ENCODE assay signal across 8 cellular contexts in the genomic region with DNA sequence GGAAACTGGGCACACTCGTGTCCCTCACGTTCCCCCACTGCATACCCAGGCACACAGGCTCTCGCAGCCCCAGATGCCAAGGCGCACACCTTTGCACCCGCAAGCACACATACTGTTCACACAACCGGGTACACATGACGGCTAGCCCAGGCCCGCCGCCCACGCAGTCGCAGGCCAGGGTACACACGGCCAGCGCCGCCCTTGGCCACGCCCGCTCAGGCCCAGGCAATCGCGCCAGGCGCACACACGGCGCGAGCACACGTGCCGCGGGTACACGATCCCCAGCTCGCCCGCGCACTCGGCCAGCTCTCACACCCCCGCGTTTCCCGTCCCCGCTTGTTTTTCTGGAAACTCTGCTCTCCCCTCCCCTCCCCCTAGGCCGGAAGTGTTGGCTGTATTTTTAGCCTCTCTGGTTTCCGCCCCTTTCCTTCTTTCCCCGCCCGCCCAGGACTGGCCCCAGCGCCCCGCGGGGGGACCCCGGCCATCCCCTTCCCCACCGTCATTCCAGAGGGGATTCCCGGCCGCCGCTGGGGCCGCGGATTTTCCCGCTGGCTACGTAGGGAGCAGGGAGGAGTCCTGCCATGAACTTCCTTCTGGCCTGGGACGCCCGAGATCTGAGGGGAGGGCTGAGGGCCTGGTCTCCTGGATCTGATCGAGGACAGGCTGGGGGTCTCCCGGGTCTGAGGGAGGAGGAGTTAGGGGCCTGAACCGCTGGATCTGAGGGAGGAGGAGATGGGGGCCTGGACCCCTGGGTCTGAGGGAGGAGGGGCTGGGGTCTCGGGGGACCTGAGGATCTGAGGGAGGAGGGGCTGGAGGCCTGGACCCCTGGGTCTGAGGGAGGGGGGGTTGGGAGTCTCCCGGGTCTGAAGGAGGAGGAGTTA. TPM values are rescaled to one million over a fixed set of nuclear protein-coding genes. Genes with fewer than 3 reads are reported as not detected.
DNase-seq lines count a peak whose midpoint lies in the region; ATAC-seq and TF ChIP-seq lines count a peak whose summit lies in the region.

No MANE protein-coding gene starts in this region.

- H3K27ac ChIP-seq in GM23338 (ENCODE audit: low read depth) (peak overlapping the region; percentile 100), WERI-Rb-1 (peak overlapping the region; percentile 87), breast epithelium (peak overlapping the region; percentile 100)

- no peaks in the 10 kb centered on the region for H3K9me2 ChIP-seq in GM23338 (ENCODE audit: insufficient read depth)

- H3K27me3 Mint-ChIP-seq in Calu3 (ENCODE audit: unreplicated experiment) (no peaks in the 10 kb centered on the region), GM23338 (ENCODE audit: insufficient read depth, low read depth, poor library complexity) (peaks cover 23% of the 10 kb centered on the region)

- intact Hi-C loops in Calu3 (cut with micrococcal nuclease; ENCODE audit: unreplicated experiment), result no loop called here
- intact Hi-C loops in breast epithelium (cut with DNase I; ENCODE audit: low total_unique reads), result no loop called here

- H3K4me1 ChIP-seq in GM23338 (ENCODE audit: insufficient read depth) (peaks cover 44% of the 10 kb centered on the region), breast epithelium (peaks cover 0 to 13% of the 10 kb centered on the region in 2 donors), skeletal muscle satellite cell (ENCODE audit: control insufficient read depth, insufficient read depth, low read length) (peaks cover 50% of the 10 kb centered on the region)

- peaks cover 43% of the 10 kb centered on the region; the same call in 1 of the 2 replicates for H3F3A ChIP-seq in GM23338 (replicated peaks; ENCODE audit: low read depth)

- H3K9ac ChIP-seq in skeletal muscle satellite cell (ENCODE audit: low read depth, low read length), result peak overlapping the region; percentile 96

- CTCF ChIA-PET in Calu3 (lab: Charles Lee), result interaction anchor here (1.4 to 2.2 kb wide), 2 partner anchors 9 to 33 kb away, joined by 3 to 10 read pairs; a partner anchor contains a TSS

- H3K4me3 Mint-ChIP-seq in Calu3 (ENCODE audit: low read depth, unreplicated experiment), result peak overlapping the region; percentile 73
- H3K4me3 Mint-ChIP-seq in GM23338, result peak overlapping the region; percentile 85

- peaks cover 91% of the 10 kb centered on the region for H3K36me3 Mint-ChIP-seq in Calu3 (ENCODE audit: insufficient read depth, unreplicated experiment)
- peaks cover 12% of the 10 kb centered on the region for H3K36me3 Mint-ChIP-seq in GM23338 (ENCODE audit: low read depth)

- no peak for TF ChIP-seq POLR2A in breast epithelium (IDR thresholded peaks at IDR 0.05)

- H2AFZ ChIP-seq in GM23338, result no peak overlapping the region

- ATAC-seq in GM23338 (peak; percentile 33), HG03097 (IDR thresholded peaks at IDR 0.05; ENCODE audit: low FRiP score, unreplicated experiment) (no peak)

- TF ChIP-seq CTCF in Calu3 (IDR thresholded peaks at IDR 0.05; ENCODE audit: unreplicated experiment) (no peak), GM23338 (conservative IDR thresholded peaks at IDR 0.05; ENCODE audit: low read depth in 2 of 2) (no peak), WERI-Rb-1 (IDR thresholded peaks at IDR 0.05; ENCODE audit: low read depth, low read length) (no peak), breast epithelium (IDR thresholded peaks at IDR 0.05) (no peak)

- H3K9me3 ChIP-seq in WERI-Rb-1 (ENCODE audit: severe bottlenecking) (no peaks in the 10 kb centered on the region), breast epithelium (no peaks in the 10 kb centered on the region), skeletal muscle satellite cell (replicated peaks; ENCODE audit: low read length) (no peaks in the 10 kb centered on the region)

- no peaks in the 10 kb centered on the region for H3K27me3 ChIP-seq in GM23338 (ENCODE audit: insufficient read depth)
- H3K27me3 ChIP-seq in WERI-Rb-1 (ENCODE audit: insufficient read depth, low read depth, severe bottlenecking), result no peaks in the 10 kb centered on the region
- H3K27me3 ChIP-seq in breast epithelium, result no peaks in the 10 kb centered on the region
- H3K27me3 ChIP-seq in skeletal muscle satellite cell (ENCODE audit: control insufficient read depth, insufficient read depth, low read length), result no peaks in the 10 kb centered on the region

- H3K4me3 ChIP-seq in GM23338, result peak overlapping the region; percentile 99
- peak overlapping the region; percentile 68 for H3K4me3 ChIP-seq in WERI-Rb-1 (ENCODE audit: low read depth, low read length)
- peak overlapping the region; percentile 55 to 80 (median 62) for H3K4me3 ChIP-seq in breast epithelium
- peak overlapping the region; percentile 67 for H3K4me3 ChIP-seq in skeletal muscle satellite cell (ENCODE audit: low read length)

- BruUV-seq in Calu3 (replicated peaks; lab: Mats Ljungman, UMichigan), result no TSS peak

- peaks cover 9% of the 10 kb centered on the region for H3K79me2 ChIP-seq in GM23338 (replicated peaks; ENCODE audit: insufficient read depth)

- no peaks in the 10 kb centered on the region for H3K9me3 Mint-ChIP-seq in Calu3 (ENCODE audit: low read depth, unreplicated experiment)
- H3K9me3 Mint-ChIP-seq in GM23338, result peaks cover 4% of the 10 kb centered on the region; the same call in 1 of the 3 replicates

- H3K4me2 ChIP-seq in GM23338 (peak overlapping the region; percentile 91), skeletal muscle satellite cell (ENCODE audit: low read length) (peak overlapping the region; percentile 91)

- no peaks in the 10 kb centered on the region; the same call in 1 of the 2 replicates for H4K20me1 ChIP-seq in GM23338 (replicated peaks; ENCODE audit: insufficient read depth)

- no peaks in the 10 kb centered on the region for H3K36me3 ChIP-seq in GM23338 (ENCODE audit: insufficient read depth)
- H3K36me3 ChIP-seq in WERI-Rb-1, result peaks cover 6% of the 10 kb centered on the region
- no peaks in the 10 kb centered on the region for H3K36me3 ChIP-seq in breast epithelium
- H3K36me3 ChIP-seq in skeletal muscle satellite cell (ENCODE audit: insufficient read depth, low read length), result peaks cover 4% of the 10 kb centered on the region

- H3K27ac Mint-ChIP-seq in Calu3 (ENCODE audit: unreplicated experiment) (peak overlapping the region; percentile 94), GM23338 (peak overlapping the region; percentile 99)

- H3K4me1 Mint-ChIP-seq in Calu3 (ENCODE audit: low read depth, unreplicated experiment) (peaks cover 68% of the 10 kb centered on the region), GM23338 (peaks cover 46% of the 10 kb centered on the region)

- DNase-seq in Calu3, result peak; percentile 88
- peak; percentile 97 for DNase-seq in GM23338 (ENCODE audit: low spot score)
- peak; percentile 48 for DNase-seq in NCI-H2029 treated with DMSO at 0.1 percent for 48 hours (lab: John Stamatoyannopoulos, UW)
- peak; percentile 81 for DNase-seq in WERI-Rb-1
- peak; percentile 94 to 95 for DNase-seq in breast epithelium (ENCODE audit: low spot score in 2 of 2)
- DNase-seq in iPS-NIHi11 (ENCODE audit: low spot score), result peak; percentile 79

TF ChIP-seq in GM23338, 12 proteins besides CTCF, POLR2A, EP300 and RAD21 (continues in another document):
- TF ChIP-seq POLR2AphosphoS5 (IDR thresholded peaks at IDR 0.05; ENCODE audit: low read depth) (peak; percentile 64), EZH2phosphoT487 (IDR thresholded peaks at IDR 0.05; ENCODE audit: unreplicated experiment) (no peak), ZNF114 (CRISPR knock-in tag; IDR thresholded peaks at IDR 0.05) (no peak)

RNA-seq across cellular contexts. Expression of a gene that starts 4.0 kb away (rescaled TPM):
- total RNA-seq in Calu3 (2022) (70.8 and 107 TPM in 2 replicates), breast epithelium (100 to 1,000 TPM in 2 of 3 donors, 10 to 100 TPM in 1; 91.7 to 299 (median 143) TPM)
- 9.5 and 10.6 TPM in 2 replicates for total RNA-seq in GM23338 (2014; rRNA removed; shearing (Covaris generic))
- 27.5 and 27.7 TPM in 2 replicates for polyA plus RNA-seq in GM23338 (2016; fragmentation: Nextera tagmentation; extraction: Ambion mirVana)
- total RNA-seq in skeletal muscle satellite cell (2012; rRNA removed), result 8.6 and 10.5 TPM in 2 replicates

RNA-seq across cellular contexts. Expression of a gene that starts 9.8 kb away (rescaled TPM):
- total RNA-seq in Calu3 (2022), result 64.1 and 65.3 TPM in 2 replicates
- 35.2 and 41.3 TPM in 2 replicates for total RNA-seq in GM23338 (2014; rRNA removed; shearing (Covaris generic))
- 15.5 and 16.2 TPM in 2 replicates for polyA plus RNA-seq in GM23338 (2016; fragmentation: Nextera tagmentation; extraction: Ambion mirVana)
- 10 to 100 TPM in 2 of 3 donors, 1 to 10 TPM in 1; 8.0 to 11.8 (median 10.2) TPM for total RNA-seq in breast epithelium
- 11.1 and 12.4 TPM in 2 replicates for total RNA-seq in skeletal muscle satellite cell (2012; rRNA removed)

RNA-seq across cellular contexts. Expression of a gene that starts 11.5 kb away (rescaled TPM):
- total RNA-seq in Calu3 (2022) (56.8 and 66.6 TPM in 2 replicates), breast epithelium (10 to 100 TPM; 36.6 to 49.5 (median 47.3) TPM)
- total RNA-seq in GM23338 (2014; rRNA removed; shearing (Covaris generic)), result 62.0 and 63.0 TPM in 2 replicates
- polyA plus RNA-seq in GM23338 (2016; fragmentation: Nextera tagmentation; extraction: Ambion mirVana), result 26.1 and 27.5 TPM in 2 replicates
- total RNA-seq in skeletal muscle satellite cell (2012; rRNA removed), result 15.5 and 17.5 TPM in 2 replicates

RNA-seq across cellular contexts. Expression of a gene that starts 11.8 kb away (rescaled TPM):
- total RNA-seq in Calu3 (2022) (64.3 and 72.7 TPM in 2 replicates), breast epithelium (10 to 100 TPM; 41.3 to 49.5 (median 45.2) TPM)
- 24.6 and 47.3 TPM in 2 replicates for total RNA-seq in GM23338 (2014; rRNA removed; shearing (Covaris generic))
- polyA plus RNA-seq in GM23338 (2016; fragmentation: Nextera tagmentation; extraction: Ambion mirVana), result 21.3 and 22.1 TPM in 2 replicates
- total RNA-seq in skeletal muscle satellite cell (2012; rRNA removed), result 24.8 and 26.0 TPM in 2 replicates

RNA-seq across cellular contexts. Expression of a gene that starts 33.1 kb away (rescaled TPM):
- total RNA-seq in Calu3 (2022) (1,912 and 1,929 TPM in 2 replicates), breast epithelium (1,000 to 10,000 TPM; 1,681 to 3,245 (median 1,756) TPM)
- 106 and 207 TPM in 2 replicates for total RNA-seq in GM23338 (2014; rRNA removed; shearing (Covaris generic))
- polyA plus RNA-seq in GM23338 (2016; fragmentation: Nextera tagmentation; extraction: Ambion mirVana), result 1,901 and 2,135 TPM in 2 replicates
- total RNA-seq in skeletal muscle satellite cell (2012; rRNA removed), result 42.8 and 55.0 TPM in 2 replicates
